In genomic region chr2:32838418-32838817, GRCh38 we compare ENCODE assay signal across 14 cellular contexts.
DNase-seq lines count a peak whose midpoint lies in the region; ATAC-seq, FAIRE-seq and TF ChIP-seq lines count a peak whose summit lies in the region.
"Had no signal": no experiment of that assay in that cellular context is flagged by ENCODE, and none has a peak within 500 bp of the region (broad histone marks: within the 10 kb centered on the region; RNA-seq: fewer than 3 reads in every experiment).

No MANE protein-coding gene starts in this region.

- FAIRE-seq in pancreas (lab: Jason Lieb, UNC): no peak

- no peaks in the 10 kb centered on the region for H3K4me1 ChIP-seq in pancreas

- no peak for TF ChIP-seq CTCF in pancreas (IDR thresholded peaks at IDR 0.05)

- no peaks in the 10 kb centered on the region for H3K4me1 Mint-ChIP-seq in activated CD4-positive, alpha-beta memory T cell treated with anti-CD3 and anti-CD28 coated beads for 36 hours (ENCODE audit: low read depth)

- 66% methylated on average over 7 of the region's 7 CpGs for WGBS in pancreas, 2 donors

- H3K27me3 ChIP-seq in pancreas: no peaks in the 10 kb centered on the region
- H3K27me3 ChIP-seq: sigmoid colon, thyroid gland had no signal

- H3K4me3 Mint-ChIP-seq in activated CD4-positive, alpha-beta memory T cell treated with anti-CD3 and anti-CD28 coated beads for 36 hours: no peak overlapping the region
- H3K4me3 Mint-ChIP-seq: naive thymus-derived CD8-positive, alpha-beta T cell had no signal

- H3K27ac Mint-ChIP-seq in activated CD4-positive, alpha-beta memory T cell treated with anti-CD3 and anti-CD28 coated beads for 36 hours: no peak overlapping the region

- H3K4me3 ChIP-seq in pancreas: no peak overlapping the region
- H3K4me3 ChIP-seq: sigmoid colon, thyroid gland had no signal

- H3K27ac ChIP-seq in pancreas: no peak overlapping the region
- H3K27ac ChIP-seq: sigmoid colon, thyroid gland had no signal

- intact Hi-C loops in activated CD4-positive, alpha-beta memory T cell treated with anti-CD3 and anti-CD28 coated beads for 36 hours (cut with micrococcal nuclease): no loop called here
- intact Hi-C loops in pancreas (cut with DNase I): no loop called here

- no peaks in the 10 kb centered on the region for H3K9me3 ChIP-seq in pancreas
- H3K9me3 ChIP-seq: sigmoid colon, thyroid gland had no signal

- POLR2A ChIA-PET in activated CD4-positive, alpha-beta memory T cell treated with anti-CD3 and anti-CD28 coated beads for 36 hours (lab: Charles Lee): no interaction called here

- peak; percentile 64 for DNase-seq in RPMI8226
- no peak for DNase-seq in activated CD4-positive, alpha-beta memory T cell treated with anti-CD3 and anti-CD28 coated beads for 36 hours
- DNase-seq in pancreas: no peak
- no peak for DNase-seq in NCI-H2196 (lab: John Stamatoyannopoulos, UW; ENCODE audit: unreplicated experiment)
- DNase-seq in NAMALWA (ENCODE audit: low spot score): no peak
- DNase-seq: anterior cingulate cortex; DND-41; naive thymus-derived CD8-positive, alpha-beta T cell; NCI-H446 treated with DMSO at 0.1 percent for 48 hours; sigmoid colon; thyroid gland had no signal

- CTCF ChIA-PET in activated CD4-positive, alpha-beta memory T cell treated with anti-CD3 and anti-CD28 coated beads for 36 hours (lab: Charles Lee): no interaction called here

- H3K9me3 Mint-ChIP-seq in activated CD4-positive, alpha-beta memory T cell treated with anti-CD3 and anti-CD28 coated beads for 36 hours: no peaks in the 10 kb centered on the region

- H3K36me3 ChIP-seq in pancreas: no peaks in the 10 kb centered on the region
- H3K36me3 ChIP-seq: sigmoid colon, thyroid gland had no signal

- no peaks in the 10 kb centered on the region for H3K27me3 Mint-ChIP-seq in activated CD4-positive, alpha-beta memory T cell treated with anti-CD3 and anti-CD28 coated beads for 36 hours

- H3K36me3 Mint-ChIP-seq in activated CD4-positive, alpha-beta memory T cell treated with anti-CD3 and anti-CD28 coated beads for 36 hours: no peaks in the 10 kb centered on the region

- peak; percentile 72 for ATAC-seq in GM18502 (IDR thresholded peaks at IDR 0.05; ENCODE audit: poor library complexity, unreplicated experiment)
- ATAC-seq in GM21367 (IDR thresholded peaks at IDR 0.05; ENCODE audit: unreplicated experiment): peak; percentile 62
- peak; percentile 86 for ATAC-seq in HG03159 (IDR thresholded peaks at IDR 0.05; ENCODE audit: unreplicated experiment)
- no peak for ATAC-seq in pancreas
- ATAC-seq: naive thymus-derived CD8-positive, alpha-beta T cell had no signal

Comparison
In these comparisons a context has a peak if more than half of its experiments do, and no peak if none do; other contexts are left out.
1. ATAC-seq: peak in GM18502 (single experiment), GM21367 (single experiment) and HG03159 (single experiment); none in pancreas (0 of 4).